13 cellular contexts compared by ENCODE assay signal in the genomic region with DNA sequence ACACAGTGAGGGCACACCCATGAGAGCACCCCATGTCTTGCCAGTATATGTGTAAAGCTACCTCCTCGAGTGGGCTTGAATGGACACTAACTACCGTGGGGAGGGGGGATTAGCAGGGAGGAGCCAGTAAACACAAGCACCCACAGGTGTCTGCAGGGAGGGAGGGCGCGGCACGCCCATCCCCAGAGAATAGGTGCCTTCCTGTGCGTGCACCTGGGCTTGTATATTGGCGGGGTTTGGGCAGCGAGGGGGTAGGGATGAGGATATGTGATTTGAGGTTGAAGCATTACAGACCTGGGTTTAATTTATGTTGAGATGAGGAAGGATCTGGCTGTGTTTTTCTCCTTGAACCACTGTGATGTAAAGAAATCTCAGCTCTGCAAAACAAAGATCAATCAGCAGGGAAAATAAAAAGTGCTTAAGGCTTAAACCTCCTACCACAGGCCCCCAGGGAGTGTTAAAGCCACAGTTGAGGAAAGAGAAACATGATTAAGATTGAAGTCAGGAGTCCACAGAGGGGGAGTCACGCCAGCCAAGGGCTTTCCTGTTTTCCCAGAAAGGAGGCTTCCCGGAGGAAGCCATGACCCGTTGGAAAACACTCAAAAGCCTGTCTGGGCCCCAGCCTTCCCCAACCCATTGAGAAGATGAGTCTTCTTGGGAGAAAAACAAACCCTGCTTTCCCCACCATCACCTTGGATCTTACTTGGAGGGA.
DNase-seq lines count a peak whose midpoint lies in the region; ATAC-seq and TF ChIP-seq lines count a peak whose summit lies in the region.
"Had no signal": no experiment of that assay in that cellular context is flagged by ENCODE, and none has a peak within 500 bp of the region (broad histone marks: within the 10 kb centered on the region; RNA-seq: fewer than 3 reads in every experiment).

No MANE protein-coding gene starts in this region.

- H3K23me2 ChIP-seq in H9 (ENCODE audit: insufficient read length, low read depth, low read length, poor library complexity, severe bottlenecking), result no peaks in the 10 kb centered on the region

- no peak overlapping the region for H3K18ac ChIP-seq in H9 (ENCODE audit: insufficient read length, low read depth, low read length)

- no peak overlapping the region for H2BK12ac ChIP-seq in H9 (ENCODE audit: insufficient read length, low read depth, low read length)

- H3K79me2 ChIP-seq in H9 (ENCODE audit: insufficient read depth, low read length), result no peaks in the 10 kb centered on the region

- H3K4me1 ChIP-seq in H9 (ENCODE audit: insufficient read depth, low read length) (no peaks in the 10 kb centered on the region), transverse colon (no peaks in the 10 kb centered on the region)
- H3K4me1 ChIP-seq: gastrocnemius medialis had no signal

- no peak overlapping the region; a peak in 1 of 5 replicates for H3K4me3 Mint-ChIP-seq in H9
- H3K4me3 Mint-ChIP-seq: CD8-positive, alpha-beta memory T cell; natural killer cell treated with Interleukin-12 subunit alpha and Interleukin-12 subunit beta and Interleukin-15 and Interleukin-18, amount 100 ng/mL, for 72 hours had no signal

- no peak overlapping the region for H2BK5ac ChIP-seq in H9 (ENCODE audit: insufficient read length, low read length)

- intact Hi-C loops in transverse colon (cut with DNase I; ENCODE audit: low total_unique reads), result no loop called here

- H3K4ac ChIP-seq in H9 (ENCODE audit: low read depth, low read length), result no peak overlapping the region

- H4K5ac ChIP-seq in H9 (ENCODE audit: insufficient read length, low read depth, low read length), result no peak overlapping the region

- in situ Hi-C loops in brain microvascular endothelial cell (cut with HindIII; ENCODE audit: low pct_ligation_motif_present, low sequenced_read_pairs), result no loop called here
- in situ Hi-C loops in transverse colon (cut with MboI; ENCODE audit: low pct_ligation_motif_present in 1 of 4, low pct_unique_long_range_greater_than_20kb in 1 of 4, low sequenced_read_pairs in 3 of 4), result no loop called here

- no peak for TF ChIP-seq EP300 in transverse colon (IDR thresholded peaks at IDR 0.05; ENCODE audit: low read depth)

- TF ChIP-seq CTCF in AG10803 (conservative IDR thresholded peaks at IDR 0.05; ENCODE audit: low read length) (no peak), H9 (conservative IDR thresholded peaks at IDR 0.05) (no peak), brain microvascular endothelial cell (IDR thresholded peaks at IDR 0.05; ENCODE audit: low read depth, low read length, missing control alignments) (no peak), transverse colon (IDR thresholded peaks at IDR 0.05) (no peak)

- H2AFZ ChIP-seq in H9 (ENCODE audit: low read length), result no peak overlapping the region

- H3K9ac ChIP-seq in H9 (ENCODE audit: extremely low read depth, insufficient read length, low read length), result no peak overlapping the region

- H2BK120ac ChIP-seq in H9 (ENCODE audit: low read depth, low read length, poor library complexity, severe bottlenecking), result no peak overlapping the region

- no peak overlapping the region for H2BK20ac ChIP-seq in H9 (ENCODE audit: low read depth, low read length, poor library complexity, severe bottlenecking)

- no peaks in the 10 kb centered on the region for H3K79me1 ChIP-seq in H9 (ENCODE audit: insufficient read depth, low read depth, low read length, poor library complexity, severe bottlenecking)

- no peak overlapping the region for H3T11ph ChIP-seq in H9 (ENCODE audit: low read length)

- no CpG with 5 or more reads among the region's 11 CpGs for WGBS in H9 (ENCODE audit: extremely low coverage, insufficient read length, low lambda C conversion rate)
- WGBS in transverse colon (ENCODE audit: low coverage in 1 of 2), 2 donors, result 0 to 29% methylated on average over 1 to 11 of the region's 11 CpGs

- H3K23ac ChIP-seq in H9 (ENCODE audit: insufficient read length, low read depth, low read length), result no peak overlapping the region

- no peaks in the 10 kb centered on the region for H3K36me3 Mint-ChIP-seq in H9 (ENCODE audit: insufficient read depth in 1 of 3, low read depth in 3 of 3)
- H3K36me3 Mint-ChIP-seq: natural killer cell treated with Interleukin-12 subunit alpha and Interleukin-12 subunit beta and Interleukin-15 and Interleukin-18, amount 100 ng/mL, for 72 hours had no signal

- H3K27me3 ChIP-seq in H9 (ENCODE audit: insufficient read depth, low read length) (peaks cover 51% of the 10 kb centered on the region), brain microvascular endothelial cell (replicated peaks) (peaks cover 10% of the 10 kb centered on the region), transverse colon (peaks cover 47% of the 10 kb centered on the region)

- no peak overlapping the region for H4K91ac ChIP-seq in H9 (ENCODE audit: insufficient read length, low read depth, low read length)

- H3K27me3 Mint-ChIP-seq in H9 (ENCODE audit: low read depth), result peaks cover 100% of the 10 kb centered on the region

- no peak overlapping the region for H3K27ac ChIP-seq in H9 (ENCODE audit: insufficient read length, low read depth, low read length)
- H3K27ac ChIP-seq in brain microvascular endothelial cell, result no peak overlapping the region
- no peak overlapping the region for H3K27ac ChIP-seq in transverse colon
- H3K27ac ChIP-seq: gastrocnemius medialis had no signal

- H3K4me2 ChIP-seq in H9 (ENCODE audit: insufficient read depth, insufficient read length, low read length), result no peak overlapping the region

- H3K4me3 ChIP-seq in AG10803 (ENCODE audit: low read length) (no peak overlapping the region), brain microvascular endothelial cell (ENCODE audit: low read depth, low read length) (no peak overlapping the region), transverse colon (no peak overlapping the region)
- H3K4me3 ChIP-seq: gastrocnemius medialis had no signal

- H3K27ac Mint-ChIP-seq in H9, result no peak overlapping the region; a peak in 1 of 7 replicates
- H3K27ac Mint-ChIP-seq: CD8-positive, alpha-beta memory T cell; natural killer cell treated with Interleukin-12 subunit alpha and Interleukin-12 subunit beta and Interleukin-15 and Interleukin-18, amount 100 ng/mL, for 72 hours had no signal

- H2BK15ac ChIP-seq in H9 (ENCODE audit: low read depth, low read length), result no peak overlapping the region

- H3K56ac ChIP-seq in H9 (ENCODE audit: insufficient read length, low read depth, low read length), result no peak overlapping the region

- H3K9me3 ChIP-seq in H9 (ENCODE audit: control insufficient read depth, low read depth, low read length) (no peaks in the 10 kb centered on the region), transverse colon (no peaks in the 10 kb centered on the region)
- H3K9me3 ChIP-seq: gastrocnemius medialis had no signal

- DNase-seq in AG10803 (ENCODE audit: low read depth), result peak; percentile 86
- peak; percentile 20 for DNase-seq in H9
- DNase-seq in brain microvascular endothelial cell, result peak; percentile 27
- DNase-seq in left lobe of liver (ENCODE audit: low spot score), result peak; percentile 24
- DNase-seq in transverse colon, result no peak
- DNase-seq in NCI-H1048 (lab: John Stamatoyannopoulos, UW), result no peak
- no peak for DNase-seq in OCI-M2 (lab: John Stamatoyannopoulos, UW; ENCODE audit: unreplicated experiment)
- DNase-seq: caudate nucleus; CD8-positive, alpha-beta memory T cell; gastrocnemius medialis had no signal

- no peak overlapping the region for H3K14ac ChIP-seq in H9 (ENCODE audit: insufficient read depth, low read length)

- peaks cover 12 to 19% of the 10 kb centered on the region in 2 experiments for H3K4me1 Mint-ChIP-seq in H9
- H3K4me1 Mint-ChIP-seq: CD8-positive, alpha-beta memory T cell had no signal

- H3K9me3 Mint-ChIP-seq in H9, result peaks cover 0 to 14% of the 10 kb centered on the region in 2 experiments; a peak in 2 of 5 replicates
- H3K9me3 Mint-ChIP-seq: natural killer cell treated with Interleukin-12 subunit alpha and Interleukin-12 subunit beta and Interleukin-15 and Interleukin-18, amount 100 ng/mL, for 72 hours had no signal

- TF ChIP-seq POLR2A in transverse colon (IDR thresholded peaks at IDR 0.05), result no peak

- H4K20me1 ChIP-seq in H9 (ENCODE audit: control insufficient read depth, insufficient read depth, insufficient read length), result no peaks in the 10 kb centered on the region

- no peak overlapping the region for H4K8ac ChIP-seq in H9 (replicated peaks; ENCODE audit: insufficient read length, low read depth, low read length)

- no peak overlapping the region for H2AK5ac ChIP-seq in H9 (ENCODE audit: insufficient read length, low read length)

- H3K36me3 ChIP-seq in brain microvascular endothelial cell (replicated peaks) (no peaks in the 10 kb centered on the region), transverse colon (no peaks in the 10 kb centered on the region)
- H3K36me3 ChIP-seq: gastrocnemius medialis had no signal

- ATAC-seq in left lobe of liver (no peak), GM21825 (IDR thresholded peaks at IDR 0.05; ENCODE audit: unreplicated experiment) (no peak)
- ATAC-seq: gastrocnemius medialis, Right ventricle myocardium inferior had no signal

Comparison
In these comparisons a context has a peak if more than half of its experiments do, and no peak if none do; other contexts are left out.
1. DNase-seq: peak in AG10803 (single experiment), H9 (single experiment), brain microvascular endothelial cell (single experiment) and left lobe of liver (single experiment); none in transverse colon (single experiment), NCI-H1048 (single experiment) and OCI-M2 (single experiment).